Comparison of ENCODE assay signal across 1 cellular context in the genomic region with DNA sequence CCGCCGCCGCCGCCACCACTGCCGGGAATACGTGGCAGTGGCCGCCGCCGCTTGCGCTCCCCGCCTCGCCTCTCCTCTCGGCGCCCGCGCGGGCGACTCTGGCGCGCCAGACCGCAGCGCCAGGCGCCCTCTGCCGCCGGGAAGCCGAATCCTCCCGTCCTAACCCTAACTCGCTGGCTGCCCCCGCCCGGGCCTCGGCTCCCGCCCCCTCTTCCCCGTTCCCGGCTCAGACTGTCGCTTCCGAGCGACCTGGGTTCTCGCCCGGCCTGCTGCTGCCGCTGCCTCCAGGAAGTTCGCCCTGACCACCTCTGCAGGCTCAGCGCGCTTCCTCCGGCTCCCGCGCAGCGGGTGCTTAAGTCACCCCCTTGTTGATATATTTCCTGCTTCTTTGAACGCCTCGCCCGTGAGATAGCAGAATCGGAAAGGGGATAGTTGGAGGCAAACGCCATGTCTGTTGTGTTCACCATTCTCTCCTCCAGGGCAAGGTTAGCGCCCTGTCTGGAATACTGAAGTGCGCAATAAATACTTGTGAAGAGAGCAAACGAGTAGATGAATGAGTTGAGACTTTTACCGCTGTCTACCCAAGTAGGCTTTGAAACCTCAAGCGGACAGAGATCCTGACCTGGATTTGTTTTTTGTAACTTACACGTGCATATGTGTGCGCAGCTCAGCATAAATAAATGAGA.
A peak's percentile ranks its signal among the peaks of the same experiment; 100 is the strongest.
TF ChIP-seq lines count a peak whose summit lies in the region.

A gene with protein sequence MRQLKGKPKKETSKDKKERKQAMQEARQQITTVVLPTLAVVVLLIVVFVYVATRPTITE (minus strand): TSS at position 100 of the 686 bp plus-strand sequence. CDS start 64,202 bp downstream, outside the sequence.

TF ChIP-seq in HepG2, 621 proteins besides CTCF, POLR2A, EP300 and RAD21 (continued from another document and continues in another):
- TF ChIP-seq, protein P1, sequence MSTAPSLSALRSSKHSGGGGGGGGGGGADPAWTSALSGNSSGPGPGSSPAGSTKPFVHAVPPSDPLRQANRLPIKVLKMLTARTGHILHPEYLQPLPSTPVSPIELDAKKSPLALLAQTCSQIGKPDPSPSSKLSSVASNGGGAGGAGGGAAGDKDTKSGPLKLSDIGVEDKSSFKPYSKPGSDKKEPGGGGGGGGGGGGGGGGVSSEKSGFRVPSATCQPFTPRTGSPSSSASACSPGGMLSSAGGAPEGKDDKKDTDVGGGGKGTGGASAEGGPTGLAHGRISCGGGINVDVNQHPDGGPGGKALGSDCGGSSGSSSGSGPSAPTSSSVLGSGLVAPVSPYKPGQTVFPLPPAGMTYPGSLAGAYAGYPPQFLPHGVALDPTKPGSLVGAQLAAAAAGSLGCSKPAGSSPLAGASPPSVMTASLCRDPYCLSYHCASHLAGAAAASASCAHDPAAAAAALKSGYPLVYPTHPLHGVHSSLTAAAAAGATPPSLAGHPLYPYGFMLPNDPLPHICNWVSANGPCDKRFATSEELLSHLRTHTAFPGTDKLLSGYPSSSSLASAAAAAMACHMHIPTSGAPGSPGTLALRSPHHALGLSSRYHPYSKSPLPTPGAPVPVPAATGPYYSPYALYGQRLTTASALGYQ (CRISPR knock-in tag; IDR thresholded peaks at IDR 0.05): 0 out of 2 replicates have a peak, but pooled peaks have one; percentile 33
- TF ChIP-seq, protein P2, sequence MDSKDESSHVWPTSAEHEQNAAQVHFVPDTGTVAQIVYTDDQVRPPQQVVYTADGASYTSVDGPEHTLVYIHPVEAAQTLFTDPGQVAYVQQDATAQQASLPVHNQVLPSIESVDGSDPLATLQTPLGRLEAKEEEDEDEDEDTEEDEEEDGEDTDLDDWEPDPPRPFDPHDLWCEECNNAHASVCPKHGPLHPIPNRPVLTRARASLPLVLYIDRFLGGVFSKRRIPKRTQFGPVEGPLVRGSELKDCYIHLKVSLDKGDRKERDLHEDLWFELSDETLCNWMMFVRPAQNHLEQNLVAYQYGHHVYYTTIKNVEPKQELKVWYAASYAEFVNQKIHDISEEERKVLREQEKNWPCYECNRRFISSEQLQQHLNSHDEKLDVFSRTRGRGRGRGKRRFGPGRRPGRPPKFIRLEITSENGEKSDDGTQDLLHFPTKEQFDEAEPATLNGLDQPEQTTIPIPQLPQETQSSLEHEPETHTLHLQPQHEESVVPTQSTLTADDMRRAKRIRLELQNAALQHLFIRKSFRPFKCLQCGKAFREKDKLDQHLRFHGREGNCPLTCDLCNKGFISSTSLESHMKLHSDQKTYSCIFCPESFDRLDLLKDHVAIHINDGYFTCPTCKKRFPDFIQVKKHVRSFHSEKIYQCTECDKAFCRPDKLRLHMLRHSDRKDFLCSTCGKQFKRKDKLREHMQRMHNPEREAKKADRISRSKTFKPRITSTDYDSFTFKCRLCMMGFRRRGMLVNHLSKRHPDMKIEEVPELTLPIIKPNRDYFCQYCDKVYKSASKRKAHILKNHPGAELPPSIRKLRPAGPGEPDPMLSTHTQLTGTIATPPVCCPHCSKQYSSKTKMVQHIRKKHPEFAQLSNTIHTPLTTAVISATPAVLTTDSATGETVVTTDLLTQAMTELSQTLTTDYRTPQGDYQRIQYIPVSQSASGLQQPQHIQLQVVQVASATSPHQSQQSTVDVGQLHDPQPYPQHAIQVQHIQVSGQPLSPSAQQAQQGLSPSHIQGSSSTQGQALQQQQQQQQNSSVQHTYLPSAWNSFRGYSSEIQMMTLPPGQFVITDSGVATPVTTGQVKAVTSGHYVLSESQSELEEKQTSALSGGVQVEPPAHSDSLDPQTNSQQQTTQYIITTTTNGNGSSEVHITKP (CRISPR knock-in tag; IDR thresholded peaks at IDR 0.05; ENCODE audit: low read depth): peak; percentile 44; the same call in 1 of the 2 replicates
- peak; percentile 60; the same call in 1 of the 2 replicates for TF ChIP-seq RXRA (CRISPR knock-in tag; IDR thresholded peaks at IDR 0.05)
- TF ChIP-seq, protein P3, sequence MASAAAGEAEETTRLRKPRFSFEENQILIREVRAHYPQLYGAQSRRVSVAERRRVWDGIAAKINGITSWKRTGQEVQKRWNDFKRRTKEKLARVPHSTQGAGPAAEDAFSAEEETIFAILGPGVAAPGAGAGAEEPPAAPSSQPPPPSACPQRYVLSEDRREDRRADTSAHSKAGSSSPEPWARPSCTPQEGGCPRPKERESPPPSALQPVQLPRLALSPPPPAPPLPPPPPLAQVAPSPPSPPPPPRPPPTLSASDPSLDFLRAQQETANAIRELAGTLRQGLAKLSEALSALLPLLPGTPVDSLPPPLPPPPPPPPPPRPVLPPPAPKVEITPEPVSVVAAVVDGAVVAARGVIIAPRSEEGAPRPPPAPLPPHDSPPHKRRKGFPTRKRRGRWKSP (CRISPR knock-in tag; IDR thresholded peaks at IDR 0.05): peak; percentile 92
- TF ChIP-seq, protein P4, sequence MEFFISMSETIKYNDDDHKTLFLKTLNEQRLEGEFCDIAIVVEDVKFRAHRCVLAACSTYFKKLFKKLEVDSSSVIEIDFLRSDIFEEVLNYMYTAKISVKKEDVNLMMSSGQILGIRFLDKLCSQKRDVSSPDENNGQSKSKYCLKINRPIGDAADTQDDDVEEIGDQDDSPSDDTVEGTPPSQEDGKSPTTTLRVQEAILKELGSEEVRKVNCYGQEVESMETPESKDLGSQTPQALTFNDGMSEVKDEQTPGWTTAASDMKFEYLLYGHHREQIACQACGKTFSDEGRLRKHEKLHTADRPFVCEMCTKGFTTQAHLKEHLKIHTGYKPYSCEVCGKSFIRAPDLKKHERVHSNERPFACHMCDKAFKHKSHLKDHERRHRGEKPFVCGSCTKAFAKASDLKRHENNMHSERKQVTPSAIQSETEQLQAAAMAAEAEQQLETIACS (CRISPR knock-in tag; IDR thresholded peaks at IDR 0.05): no peak
- TF ChIP-seq, protein P5, sequence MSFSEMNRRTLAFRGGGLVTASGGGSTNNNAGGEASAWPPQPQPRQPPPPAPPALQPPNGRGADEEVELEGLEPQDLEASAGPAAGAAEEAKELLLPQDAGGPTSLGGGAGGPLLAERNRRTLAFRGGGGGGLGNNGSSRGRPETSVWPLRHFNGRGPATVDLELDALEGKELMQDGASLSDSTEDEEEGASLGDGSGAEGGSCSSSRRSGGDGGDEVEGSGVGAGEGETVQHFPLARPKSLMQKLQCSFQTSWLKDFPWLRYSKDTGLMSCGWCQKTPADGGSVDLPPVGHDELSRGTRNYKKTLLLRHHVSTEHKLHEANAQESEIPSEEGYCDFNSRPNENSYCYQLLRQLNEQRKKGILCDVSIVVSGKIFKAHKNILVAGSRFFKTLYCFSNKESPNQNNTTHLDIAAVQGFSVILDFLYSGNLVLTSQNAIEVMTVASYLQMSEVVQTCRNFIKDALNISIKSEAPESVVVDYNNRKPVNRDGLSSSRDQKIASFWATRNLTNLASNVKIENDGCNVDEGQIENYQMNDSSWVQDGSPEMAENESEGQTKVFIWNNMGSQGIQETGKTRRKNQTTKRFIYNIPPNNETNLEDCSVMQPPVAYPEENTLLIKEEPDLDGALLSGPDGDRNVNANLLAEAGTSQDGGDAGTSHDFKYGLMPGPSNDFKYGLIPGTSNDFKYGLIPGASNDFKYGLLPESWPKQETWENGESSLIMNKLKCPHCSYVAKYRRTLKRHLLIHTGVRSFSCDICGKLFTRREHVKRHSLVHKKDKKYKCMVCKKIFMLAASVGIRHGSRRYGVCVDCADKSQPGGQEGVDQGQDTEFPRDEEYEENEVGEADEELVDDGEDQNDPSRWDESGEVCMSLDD (CRISPR knock-in tag; IDR thresholded peaks at IDR 0.05; ENCODE audit: borderline replicate concordance): peak; percentile 30; the same call in 1 of the 2 replicates
- TF ChIP-seq POLR2G (IDR thresholded peaks at IDR 0.05; ENCODE audit: low read depth, low read length): no peak
- TF ChIP-seq, protein P6, sequence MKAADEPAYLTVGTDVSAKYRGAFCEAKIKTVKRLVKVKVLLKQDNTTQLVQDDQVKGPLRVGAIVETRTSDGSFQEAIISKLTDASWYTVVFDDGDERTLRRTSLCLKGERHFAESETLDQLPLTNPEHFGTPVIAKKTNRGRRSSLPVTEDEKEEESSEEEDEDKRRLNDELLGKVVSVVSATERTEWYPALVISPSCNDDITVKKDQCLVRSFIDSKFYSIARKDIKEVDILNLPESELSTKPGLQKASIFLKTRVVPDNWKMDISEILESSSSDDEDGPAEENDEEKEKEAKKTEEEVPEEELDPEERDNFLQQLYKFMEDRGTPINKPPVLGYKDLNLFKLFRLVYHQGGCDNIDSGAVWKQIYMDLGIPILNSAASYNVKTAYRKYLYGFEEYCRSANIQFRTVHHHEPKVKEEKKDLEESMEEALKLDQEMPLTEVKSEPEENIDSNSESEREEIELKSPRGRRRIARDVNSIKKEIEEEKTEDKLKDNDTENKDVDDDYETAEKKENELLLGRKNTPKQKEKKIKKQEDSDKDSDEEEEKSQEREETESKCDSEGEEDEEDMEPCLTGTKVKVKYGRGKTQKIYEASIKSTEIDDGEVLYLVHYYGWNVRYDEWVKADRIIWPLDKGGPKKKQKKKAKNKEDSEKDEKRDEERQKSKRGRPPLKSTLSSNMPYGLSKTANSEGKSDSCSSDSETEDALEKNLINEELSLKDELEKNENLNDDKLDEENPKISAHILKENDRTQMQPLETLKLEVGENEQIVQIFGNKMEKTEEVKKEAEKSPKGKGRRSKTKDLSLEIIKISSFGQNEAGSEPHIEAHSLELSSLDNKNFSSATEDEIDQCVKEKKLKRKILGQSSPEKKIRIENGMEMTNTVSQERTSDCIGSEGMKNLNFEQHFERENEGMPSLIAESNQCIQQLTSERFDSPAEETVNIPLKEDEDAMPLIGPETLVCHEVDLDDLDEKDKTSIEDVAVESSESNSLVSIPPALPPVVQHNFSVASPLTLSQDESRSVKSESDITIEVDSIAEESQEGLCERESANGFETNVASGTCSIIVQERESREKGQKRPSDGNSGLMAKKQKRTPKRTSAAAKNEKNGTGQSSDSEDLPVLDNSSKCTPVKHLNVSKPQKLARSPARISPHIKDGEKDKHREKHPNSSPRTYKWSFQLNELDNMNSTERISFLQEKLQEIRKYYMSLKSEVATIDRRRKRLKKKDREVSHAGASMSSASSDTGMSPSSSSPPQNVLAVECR (CRISPR knock-in tag; IDR thresholded peaks at IDR 0.05; ENCODE audit: borderline replicate concordance): peak; percentile 50; the same call in 1 of the 2 replicates
- TF ChIP-seq ZMYM2 (CRISPR knock-in tag; IDR thresholded peaks at IDR 0.05): peak; percentile 98
- TF ChIP-seq ZNF292 (CRISPR knock-in tag; IDR thresholded peaks at IDR 0.05; ENCODE audit: borderline replicate concordance, low read depth): peak; percentile 87
- peak; percentile 81 for TF ChIP-seq HDAC2 (CRISPR knock-in tag; IDR thresholded peaks at IDR 0.05)
- peak; percentile 97 for TF ChIP-seq ADNP (CRISPR knock-in tag; IDR thresholded peaks at IDR 0.05)
- peak; percentile 39; the same call in 1 of the 2 replicates for TF ChIP-seq PITX1 (CRISPR knock-in tag; IDR thresholded peaks at IDR 0.05)
- TF ChIP-seq, protein P7, sequence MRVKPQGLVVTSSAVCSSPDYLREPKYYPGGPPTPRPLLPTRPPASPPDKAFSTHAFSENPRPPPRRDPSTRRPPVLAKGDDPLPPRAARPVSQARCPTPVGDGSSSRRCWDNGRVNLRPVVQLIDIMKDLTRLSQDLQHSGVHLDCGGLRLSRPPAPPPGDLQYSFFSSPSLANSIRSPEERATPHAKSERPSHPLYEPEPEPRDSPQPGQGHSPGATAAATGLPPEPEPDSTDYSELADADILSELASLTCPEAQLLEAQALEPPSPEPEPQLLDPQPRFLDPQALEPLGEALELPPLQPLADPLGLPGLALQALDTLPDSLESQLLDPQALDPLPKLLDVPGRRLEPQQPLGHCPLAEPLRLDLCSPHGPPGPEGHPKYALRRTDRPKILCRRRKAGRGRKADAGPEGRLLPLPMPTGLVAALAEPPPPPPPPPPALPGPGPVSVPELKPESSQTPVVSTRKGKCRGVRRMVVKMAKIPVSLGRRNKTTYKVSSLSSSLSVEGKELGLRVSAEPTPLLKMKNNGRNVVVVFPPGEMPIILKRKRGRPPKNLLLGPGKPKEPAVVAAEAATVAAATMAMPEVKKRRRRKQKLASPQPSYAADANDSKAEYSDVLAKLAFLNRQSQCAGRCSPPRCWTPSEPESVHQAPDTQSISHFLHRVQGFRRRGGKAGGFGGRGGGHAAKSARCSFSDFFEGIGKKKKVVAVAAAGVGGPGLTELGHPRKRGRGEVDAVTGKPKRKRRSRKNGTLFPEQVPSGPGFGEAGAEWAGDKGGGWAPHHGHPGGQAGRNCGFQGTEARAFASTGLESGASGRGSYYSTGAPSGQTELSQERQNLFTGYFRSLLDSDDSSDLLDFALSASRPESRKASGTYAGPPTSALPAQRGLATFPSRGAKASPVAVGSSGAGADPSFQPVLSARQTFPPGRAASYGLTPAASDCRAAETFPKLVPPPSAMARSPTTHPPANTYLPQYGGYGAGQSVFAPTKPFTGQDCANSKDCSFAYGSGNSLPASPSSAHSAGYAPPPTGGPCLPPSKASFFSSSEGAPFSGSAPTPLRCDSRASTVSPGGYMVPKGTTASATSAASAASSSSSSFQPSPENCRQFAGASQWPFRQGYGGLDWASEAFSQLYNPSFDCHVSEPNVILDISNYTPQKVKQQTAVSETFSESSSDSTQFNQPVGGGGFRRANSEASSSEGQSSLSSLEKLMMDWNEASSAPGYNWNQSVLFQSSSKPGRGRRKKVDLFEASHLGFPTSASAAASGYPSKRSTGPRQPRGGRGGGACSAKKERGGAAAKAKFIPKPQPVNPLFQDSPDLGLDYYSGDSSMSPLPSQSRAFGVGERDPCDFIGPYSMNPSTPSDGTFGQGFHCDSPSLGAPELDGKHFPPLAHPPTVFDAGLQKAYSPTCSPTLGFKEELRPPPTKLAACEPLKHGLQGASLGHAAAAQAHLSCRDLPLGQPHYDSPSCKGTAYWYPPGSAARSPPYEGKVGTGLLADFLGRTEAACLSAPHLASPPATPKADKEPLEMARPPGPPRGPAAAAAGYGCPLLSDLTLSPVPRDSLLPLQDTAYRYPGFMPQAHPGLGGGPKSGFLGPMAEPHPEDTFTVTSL (CRISPR knock-in tag; IDR thresholded peaks at IDR 0.05; ENCODE audit: borderline replicate concordance): peak; percentile 47; the same call in 1 of the 2 replicates
- peak; percentile 71; the same call in 1 of the 2 replicates for TF ChIP-seq REPIN1 (CRISPR knock-in tag; IDR thresholded peaks at IDR 0.05; ENCODE audit: borderline replicate concordance, low read depth)
- TF ChIP-seq, protein P8, sequence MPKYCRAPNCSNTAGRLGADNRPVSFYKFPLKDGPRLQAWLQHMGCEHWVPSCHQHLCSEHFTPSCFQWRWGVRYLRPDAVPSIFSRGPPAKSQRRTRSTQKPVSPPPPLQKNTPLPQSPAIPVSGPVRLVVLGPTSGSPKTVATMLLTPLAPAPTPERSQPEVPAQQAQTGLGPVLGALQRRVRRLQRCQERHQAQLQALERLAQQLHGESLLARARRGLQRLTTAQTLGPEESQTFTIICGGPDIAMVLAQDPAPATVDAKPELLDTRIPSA (CRISPR knock-in tag; IDR thresholded peaks at IDR 0.05; ENCODE audit: borderline replicate concordance): no peak
- TF ChIP-seq FOXA1 (IDR thresholded peaks at IDR 0.05): no peak
- TF ChIP-seq FOXA1 (CRISPR knock-in tag; IDR thresholded peaks at IDR 0.05): 0 out of 2 replicates have a peak, but pooled peaks have one; percentile 6
- TF ChIP-seq KDM3A (CRISPR knock-in tag; IDR thresholded peaks at IDR 0.05; ENCODE audit: low read depth): peak; percentile 75
- no peak for TF ChIP-seq U2AF2 (IDR thresholded peaks at IDR 0.05; ENCODE audit: low read depth, low read length)
- no peak for TF ChIP-seq ZNF713 (CRISPR knock-in tag; IDR thresholded peaks at IDR 0.05)
- no peak for TF ChIP-seq KLF11 (CRISPR knock-in tag; IDR thresholded peaks at IDR 0.05)
- 0 out of 2 replicates have a peak, but pooled peaks have one; percentile 33 for TF ChIP-seq ZBTB3 (CRISPR knock-in tag; IDR thresholded peaks at IDR 0.05; ENCODE audit: borderline replicate concordance, low read depth)
- TF ChIP-seq HCFC1 (IDR thresholded peaks at IDR 0.05; ENCODE audit: low read depth, low read length): no peak
- no peak for TF ChIP-seq ZNF75D (CRISPR knock-in tag; IDR thresholded peaks at IDR 0.05; ENCODE audit: borderline replicate concordance)
- 0 out of 2 replicates have a peak, but pooled peaks have one; percentile 32 for TF ChIP-seq SAP130 (CRISPR knock-in tag; IDR thresholded peaks at IDR 0.05; ENCODE audit: low read depth)
- TF ChIP-seq PAX8 (CRISPR knock-in tag; IDR thresholded peaks at IDR 0.05; ENCODE audit: borderline replicate concordance): 0 out of 2 replicates have a peak, but pooled peaks have one; percentile 63
